9 cellular contexts compared by ENCODE assay signal in the genomic region with DNA sequence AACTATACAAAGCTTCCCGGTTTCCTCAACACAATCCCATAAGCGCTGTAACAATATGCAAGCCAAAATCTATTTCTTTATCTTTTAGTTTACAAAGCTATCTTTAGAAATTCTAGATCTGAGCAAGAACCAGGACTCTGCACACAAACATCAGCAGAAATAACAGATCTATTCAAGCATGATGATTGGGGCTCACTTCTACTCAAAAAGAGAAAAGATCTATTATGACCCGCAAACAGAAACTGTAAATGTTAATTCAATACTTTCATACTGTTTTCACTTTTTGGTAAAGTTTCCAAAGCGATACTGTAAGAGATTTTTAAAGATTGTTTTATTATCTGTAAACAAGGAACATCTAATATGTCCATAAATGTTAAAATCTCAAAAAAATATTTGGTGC.
DNase-seq lines count a peak whose midpoint lies in the region; FAIRE-seq and TF ChIP-seq lines count a peak whose summit lies in the region.
"Had no signal": no experiment of that assay in that cellular context is flagged by ENCODE, and none has a peak within 500 bp of the region (broad histone marks: within the 10 kb centered on the region; RNA-seq: fewer than 3 reads in every experiment).

No MANE protein-coding gene starts in this region.

- WGBS in prostate gland, result 39% methylated on average over 4 of the region's 4 CpGs

- no peaks in the 10 kb centered on the region; the same call in 1 of the 2 replicates for H4K20me1 ChIP-seq in MM.1S (ENCODE audit: insufficient read depth, low read length)

- TF ChIP-seq POLR2A in GM12891 (IDR thresholded peaks at IDR 0.05; ENCODE audit: low read depth, low read length) (no peak), prostate gland (IDR thresholded peaks at IDR 0.05) (no peak)

- H3K79me2 ChIP-seq in MM.1S (ENCODE audit: low read length), result peaks cover 83% of the 10 kb centered on the region

- peak overlapping the region; percentile 51 for H3K4me2 ChIP-seq in MM.1S (ENCODE audit: low read depth, low read length)

- no peaks in the 10 kb centered on the region for H3K9me2 ChIP-seq in MM.1S (replicated peaks; ENCODE audit: insufficient read depth, low read length)

- intact Hi-C loops in prostate gland (cut with DNase I), result loop anchor here (5.0 to 10.0 kb wide), 3 partner anchors 61 to 451 kb away; no protein-coding TSS in a partner anchor

- H2AFZ ChIP-seq in MM.1S (ENCODE audit: low read length), result no peak overlapping the region

- DNase-seq in GM12891 (ENCODE audit: insufficient read length, low spot score) (no peak), MM.1S (peak; percentile 12), prostate gland (ENCODE audit: low spot score) (no peak), COLO668 (lab: John Stamatoyannopoulos, UW; ENCODE audit: unreplicated experiment) (no peak), DMS153 treated with DMSO at 0.1 percent for 48 hours (lab: John Stamatoyannopoulos, UW; ENCODE audit: unreplicated experiment) (no peak), hypothalamus (lab: John Stamatoyannopoulos, UW) (no peak)
- DNase-seq in central memory CD4-positive, alpha-beta T cell, result no peak

- no peak for FAIRE-seq in GM12891 (lab: Jason Lieb, UNC)

- no peak overlapping the region for H3K27ac ChIP-seq in MM.1S (ENCODE audit: low read length)
- H3K27ac ChIP-seq in prostate gland, result peak overlapping the region; percentile 94 to 96
- H3K27ac ChIP-seq: HL-60 had no signal

- H3K27me3 ChIP-seq in MM.1S (replicated peaks; ENCODE audit: insufficient read depth, low read length) (no peaks in the 10 kb centered on the region), endocrine pancreas (ENCODE audit: control insufficient read depth, insufficient read depth, low read length) (no peaks in the 10 kb centered on the region), prostate gland (replicated peaks; ENCODE audit: insufficient read depth) (no peaks in the 10 kb centered on the region)

- H3K4me3 ChIP-seq in MM.1S (ENCODE audit: low read length), result peak overlapping the region; percentile 76; the same call in 1 of the 2 replicates
- H3K4me3 ChIP-seq in endocrine pancreas (ENCODE audit: control insufficient read depth, insufficient read depth, low read length), result peak overlapping the region; percentile 97
- peak overlapping the region; percentile 97 to 98 for H3K4me3 ChIP-seq in prostate gland

- H3K4me1 ChIP-seq in MM.1S (ENCODE audit: low read length) (peaks cover 13% of the 10 kb centered on the region), endocrine pancreas (ENCODE audit: control insufficient read depth, insufficient read depth, low read length) (peaks cover 52% of the 10 kb centered on the region), prostate gland (replicated peaks) (no peaks in the 10 kb centered on the region)

- TF ChIP-seq CTCF in MM.1S (IDR thresholded peaks at IDR 0.05; ENCODE audit: low read length) (no peak), prostate gland (IDR thresholded peaks at IDR 0.05) (no peak)

- peaks cover 13% of the 10 kb centered on the region; the same call in 1 of the 2 replicates for H3F3A ChIP-seq in MM.1S (ENCODE audit: insufficient read depth, low read length)

- H3K36me3 ChIP-seq in MM.1S (replicated peaks; ENCODE audit: insufficient read depth, low read length) (no peaks in the 10 kb centered on the region), endocrine pancreas (ENCODE audit: control insufficient read depth, insufficient read depth, low read length) (no peaks in the 10 kb centered on the region), prostate gland (no peaks in the 10 kb centered on the region)

- H3K9me3 ChIP-seq in MM.1S (replicated peaks; ENCODE audit: insufficient read depth, low read length), result no peaks in the 10 kb centered on the region
- H3K9me3 ChIP-seq in endocrine pancreas (ENCODE audit: control insufficient read depth, low read length), result no peaks in the 10 kb centered on the region
- no peaks in the 10 kb centered on the region for H3K9me3 ChIP-seq in prostate gland

- H3K9ac ChIP-seq in MM.1S (ENCODE audit: low read length) (no peak overlapping the region), endocrine pancreas (ENCODE audit: control insufficient read depth, insufficient read depth, low read length) (no peak overlapping the region)

TF ChIP-seq in GM12891, 5 proteins besides CTCF, POLR2A, EP300 and RAD21:
- peak; percentile 68 for TF ChIP-seq PAX5 (IDR thresholded peaks at IDR 0.05; ENCODE audit: insufficient read depth, low read length, severe bottlenecking)
- no peak for TF ChIP-seq POLR2AphosphoS5 (IDR thresholded peaks at IDR 0.05; ENCODE audit: low read depth, low read length)
- TF ChIP-seq TAF1 (IDR thresholded peaks at IDR 0.05; ENCODE audit: low read depth, low read length), result no peak
